In genomic region chr9:120936011-120936763, GRCh38 we compare ENCODE assay signal across 8 cellular contexts. TPM values are rescaled to one million over a fixed set of nuclear protein-coding genes. Genes with fewer than 3 reads are reported as not detected.
DNase-seq lines count a peak whose midpoint lies in the region; ATAC-seq and TF ChIP-seq lines count a peak whose summit lies in the region.

No MANE protein-coding gene starts in this region.

- DNase-seq in NCI-H524 (lab: John Stamatoyannopoulos, UW) = peak; percentile 86 to 91
- peak; percentile 95 for DNase-seq in activated CD4-positive, alpha-beta T cell treated with anti-CD3 and anti-CD28 coated beads for 48 hours
- peak; percentile 97 for DNase-seq in choroid plexus epithelial cell (ENCODE audit: low read depth)
- DNase-seq in left lobe of liver (ENCODE audit: low spot score) = peak; percentile 92
- peak; percentile 85 for DNase-seq in stimulated activated CD4-positive, alpha-beta T cell treated with anti-CD3 and anti-CD28 coated beads, Interleukin-2, amount 100 ng/mL, for 4 hours (ENCODE audit: low read depth)

- H3K4me3 ChIP-seq in choroid plexus epithelial cell (ENCODE audit: low read depth, low read length) = peak overlapping the region; percentile 45

- ATAC-seq in HG03175 (IDR thresholded peaks at IDR 0.05; ENCODE audit: unreplicated experiment) (peak; percentile 44), left lobe of liver (peak; percentile 83), HG02840 (IDR thresholded peaks at IDR 0.05; ENCODE audit: low FRiP score, unreplicated experiment) (no peak)

- peak; percentile 89 for TF ChIP-seq CTCF in GM12873 (IDR thresholded peaks at IDR 0.05; ENCODE audit: insufficient read depth, low read depth, low read length, missing control alignments)
- TF ChIP-seq CTCF in choroid plexus epithelial cell (conservative IDR thresholded peaks at IDR 0.05; ENCODE audit: low read depth, low read length) = peak; percentile 98

RNA-seq across cellular contexts. Expression of gene TRAF1, which starts 9.6 kb away (rescaled TPM):
- 3.0 TPM for total RNA-seq in left lobe of liver

RNA-seq across cellular contexts. Expression of gene PHF19, which starts 59.2 kb away (rescaled TPM):
- 2.4 TPM for total RNA-seq in left lobe of liver
